Comparison of ENCODE assay signal across 1 cellular context in genomic region chr22:41106122-41106968, GRCh38.
TF ChIP-seq lines count a peak whose summit lies in the region.

No MANE protein-coding gene starts in this region.

TF ChIP-seq in HepG2, 621 proteins besides CTCF, POLR2A, EP300 and RAD21 (continued from another document and continues in another):
- TF ChIP-seq ATRX (CRISPR knock-in tag; IDR thresholded peaks at IDR 0.05; ENCODE audit: borderline replicate concordance): no peak
- no peak for TF ChIP-seq NFRKB (IDR thresholded peaks at IDR 0.05)
- no peak for TF ChIP-seq TBP (CRISPR knock-in tag; IDR thresholded peaks at IDR 0.05)
- TF ChIP-seq SALL2 (CRISPR knock-in tag; IDR thresholded peaks at IDR 0.05): no peak
- TF ChIP-seq HNF4G (IDR thresholded peaks at IDR 0.05; ENCODE audit: borderline replicate concordance, low read depth, low read length): no peak
- no peak for TF ChIP-seq HNF4G (CRISPR knock-in tag; IDR thresholded peaks at IDR 0.05; ENCODE audit: borderline replicate concordance, low read depth)
- TF ChIP-seq, protein P1, sequence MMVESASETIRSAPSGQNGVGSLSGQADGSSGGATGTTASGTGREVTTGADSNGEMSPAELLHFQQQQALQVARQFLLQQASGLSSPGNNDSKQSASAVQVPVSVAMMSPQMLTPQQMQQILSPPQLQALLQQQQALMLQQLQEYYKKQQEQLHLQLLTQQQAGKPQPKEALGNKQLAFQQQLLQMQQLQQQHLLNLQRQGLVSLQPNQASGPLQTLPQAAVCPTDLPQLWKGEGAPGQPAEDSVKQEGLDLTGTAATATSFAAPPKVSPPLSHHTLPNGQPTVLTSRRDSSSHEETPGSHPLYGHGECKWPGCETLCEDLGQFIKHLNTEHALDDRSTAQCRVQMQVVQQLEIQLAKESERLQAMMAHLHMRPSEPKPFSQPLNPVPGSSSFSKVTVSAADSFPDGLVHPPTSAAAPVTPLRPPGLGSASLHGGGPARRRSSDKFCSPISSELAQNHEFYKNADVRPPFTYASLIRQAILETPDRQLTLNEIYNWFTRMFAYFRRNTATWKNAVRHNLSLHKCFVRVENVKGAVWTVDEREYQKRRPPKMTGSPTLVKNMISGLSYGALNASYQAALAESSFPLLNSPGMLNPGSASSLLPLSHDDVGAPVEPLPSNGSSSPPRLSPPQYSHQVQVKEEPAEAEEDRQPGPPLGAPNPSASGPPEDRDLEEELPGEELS (CRISPR knock-in tag; IDR thresholded peaks at IDR 0.05): peak; percentile 57; the same call in 1 of the 2 replicates
- no peak for TF ChIP-seq ZBTB46 (CRISPR knock-in tag; IDR thresholded peaks at IDR 0.05; ENCODE audit: borderline replicate concordance)
- TF ChIP-seq ZMYM4 (CRISPR knock-in tag; IDR thresholded peaks at IDR 0.05): no peak
- no peak for TF ChIP-seq SMARCC2 (IDR thresholded peaks at IDR 0.05)
- TF ChIP-seq HCFC1 (IDR thresholded peaks at IDR 0.05; ENCODE audit: low read depth, low read length): no peak
- TF ChIP-seq ZSCAN29 (CRISPR knock-in tag; conservative IDR thresholded peaks at IDR 0.05): no peak
- TF ChIP-seq, protein P2, sequence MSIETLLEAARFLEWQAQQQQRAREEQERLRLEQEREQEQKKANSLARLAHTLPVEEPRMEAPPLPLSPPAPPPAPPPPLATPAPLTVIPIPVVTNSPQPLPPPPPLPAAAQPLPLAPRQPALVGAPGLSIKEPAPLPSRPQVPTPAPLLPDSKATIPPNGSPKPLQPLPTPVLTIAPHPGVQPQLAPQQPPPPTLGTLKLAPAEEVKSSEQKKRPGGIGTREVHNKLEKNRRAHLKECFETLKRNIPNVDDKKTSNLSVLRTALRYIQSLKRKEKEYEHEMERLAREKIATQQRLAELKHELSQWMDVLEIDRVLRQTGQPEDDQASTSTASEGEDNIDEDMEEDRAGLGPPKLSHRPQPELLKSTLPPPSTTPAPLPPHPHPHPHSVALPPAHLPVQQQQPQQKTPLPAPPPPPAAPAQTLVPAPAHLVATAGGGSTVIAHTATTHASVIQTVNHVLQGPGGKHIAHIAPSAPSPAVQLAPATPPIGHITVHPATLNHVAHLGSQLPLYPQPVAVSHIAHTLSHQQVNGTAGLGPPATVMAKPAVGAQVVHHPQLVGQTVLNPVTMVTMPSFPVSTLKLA (IDR thresholded peaks at IDR 0.05): no peak
- TF ChIP-seq MBNL3 (CRISPR knock-in tag; conservative IDR thresholded peaks at IDR 0.05): no peak
- no peak for TF ChIP-seq ZNF30 (CRISPR knock-in tag; IDR thresholded peaks at IDR 0.05)
- no peak for TF ChIP-seq ZNF737 (CRISPR knock-in tag; IDR thresholded peaks at IDR 0.05; ENCODE audit: borderline replicate concordance)
- TF ChIP-seq ZFAT (CRISPR knock-in tag; conservative IDR thresholded peaks at IDR 0.05): no peak
- no peak for TF ChIP-seq TOPORS (CRISPR knock-in tag; IDR thresholded peaks at IDR 0.05)
- no peak for TF ChIP-seq ZNF138 (CRISPR knock-in tag; IDR thresholded peaks at IDR 0.05; ENCODE audit: low read depth)
- 0 out of 2 replicates have a peak, but pooled peaks have one; percentile 37 for TF ChIP-seq KMT2A (CRISPR knock-in tag; IDR thresholded peaks at IDR 0.05)
- no peak for TF ChIP-seq ZEB1 (IDR thresholded peaks at IDR 0.05; ENCODE audit: insufficient replicate concordance, low read depth)
- TF ChIP-seq, protein P3, sequence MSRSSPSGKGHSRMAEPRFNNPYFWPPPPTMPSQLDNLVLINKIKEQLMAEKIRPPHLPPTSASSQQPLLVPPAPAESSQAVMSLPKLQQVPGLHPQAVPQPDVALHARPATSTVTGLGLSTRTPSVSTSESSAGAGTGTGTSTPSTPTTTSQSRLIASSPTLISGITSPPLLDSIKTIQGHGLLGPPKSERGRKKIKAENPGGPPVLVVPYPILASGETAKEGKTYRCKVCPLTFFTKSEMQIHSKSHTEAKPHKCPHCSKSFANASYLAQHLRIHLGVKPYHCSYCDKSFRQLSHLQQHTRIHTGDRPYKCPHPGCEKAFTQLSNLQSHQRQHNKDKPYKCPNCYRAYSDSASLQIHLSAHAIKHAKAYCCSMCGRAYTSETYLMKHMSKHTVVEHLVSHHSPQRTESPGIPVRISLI (CRISPR knock-in tag; IDR thresholded peaks at IDR 0.05; ENCODE audit: borderline replicate concordance): peak; percentile 50; the same call in 1 of the 2 replicates
- peak; percentile 35; the same call in 1 of the 2 replicates for TF ChIP-seq GFI1 (CRISPR knock-in tag; IDR thresholded peaks at IDR 0.05; ENCODE audit: borderline replicate concordance)
- TF ChIP-seq ZNF460 (CRISPR knock-in tag; IDR thresholded peaks at IDR 0.05; ENCODE audit: borderline replicate concordance): no peak; the same call in 1 of the 2 replicates
- TF ChIP-seq SNRNP70 (IDR thresholded peaks at IDR 0.05; ENCODE audit: low read depth, low read length): no peak
- no peak for TF ChIP-seq PHF20 (CRISPR knock-in tag; IDR thresholded peaks at IDR 0.05)
- TF ChIP-seq, protein P4, sequence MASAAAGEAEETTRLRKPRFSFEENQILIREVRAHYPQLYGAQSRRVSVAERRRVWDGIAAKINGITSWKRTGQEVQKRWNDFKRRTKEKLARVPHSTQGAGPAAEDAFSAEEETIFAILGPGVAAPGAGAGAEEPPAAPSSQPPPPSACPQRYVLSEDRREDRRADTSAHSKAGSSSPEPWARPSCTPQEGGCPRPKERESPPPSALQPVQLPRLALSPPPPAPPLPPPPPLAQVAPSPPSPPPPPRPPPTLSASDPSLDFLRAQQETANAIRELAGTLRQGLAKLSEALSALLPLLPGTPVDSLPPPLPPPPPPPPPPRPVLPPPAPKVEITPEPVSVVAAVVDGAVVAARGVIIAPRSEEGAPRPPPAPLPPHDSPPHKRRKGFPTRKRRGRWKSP (CRISPR knock-in tag; IDR thresholded peaks at IDR 0.05): no peak
- no peak for TF ChIP-seq STAG1 (CRISPR knock-in tag; IDR thresholded peaks at IDR 0.05)
- peak; percentile 36; the same call in 1 of the 2 replicates for TF ChIP-seq ZNF609 (CRISPR knock-in tag; IDR thresholded peaks at IDR 0.05; ENCODE audit: borderline replicate concordance)
- no peak for TF ChIP-seq TFDP2 (CRISPR knock-in tag; IDR thresholded peaks at IDR 0.05)
- TF ChIP-seq ZNF614 (CRISPR knock-in tag; IDR thresholded peaks at IDR 0.05; ENCODE audit: borderline replicate concordance): no peak
- peak; percentile 54; the same call in 1 of the 2 replicates for TF ChIP-seq ZMYM2 (CRISPR knock-in tag; IDR thresholded peaks at IDR 0.05)
- TF ChIP-seq ADNP (CRISPR knock-in tag; IDR thresholded peaks at IDR 0.05): no peak
- no peak for TF ChIP-seq ZNF788 (CRISPR knock-in tag; IDR thresholded peaks at IDR 0.05; ENCODE audit: borderline replicate concordance)
- TF ChIP-seq SALL1 (CRISPR knock-in tag; IDR thresholded peaks at IDR 0.05): peak; percentile 70
- no peak for TF ChIP-seq ZNF768 (CRISPR knock-in tag; IDR thresholded peaks at IDR 0.05)
- TF ChIP-seq DNMT3B (CRISPR knock-in tag; conservative IDR thresholded peaks at IDR 0.05): no peak
- TF ChIP-seq NRL (CRISPR knock-in tag; IDR thresholded peaks at IDR 0.05; ENCODE audit: borderline replicate concordance): no peak
- TF ChIP-seq ZNF841 (CRISPR knock-in tag; IDR thresholded peaks at IDR 0.05; ENCODE audit: borderline replicate concordance): no peak
- no peak for TF ChIP-seq SRSF4 (IDR thresholded peaks at IDR 0.05; ENCODE audit: low read depth, low read length, poor library complexity, severe bottlenecking)
- no peak for TF ChIP-seq MED1 (CRISPR knock-in tag; IDR thresholded peaks at IDR 0.05)
- TF ChIP-seq ZNF660 (CRISPR knock-in tag; IDR thresholded peaks at IDR 0.05; ENCODE audit: borderline replicate concordance, low read depth): no peak
- no peak for TF ChIP-seq CBX2 (IDR thresholded peaks at IDR 0.05; ENCODE audit: low read depth, low read length)
- no peak for TF ChIP-seq CBX2 (CRISPR knock-in tag; IDR thresholded peaks at IDR 0.05; ENCODE audit: low read depth)
- TF ChIP-seq ZNF337 (CRISPR knock-in tag; IDR thresholded peaks at IDR 0.05; ENCODE audit: borderline replicate concordance, low read depth): no peak
- TF ChIP-seq ZNF34 (CRISPR knock-in tag; IDR thresholded peaks at IDR 0.05; ENCODE audit: borderline replicate concordance): no peak
- TF ChIP-seq NR2F1 (CRISPR knock-in tag; IDR thresholded peaks at IDR 0.05): no peak
- TF ChIP-seq HOXD1 (CRISPR knock-in tag; IDR thresholded peaks at IDR 0.05): no peak
- TF ChIP-seq, protein P5, sequence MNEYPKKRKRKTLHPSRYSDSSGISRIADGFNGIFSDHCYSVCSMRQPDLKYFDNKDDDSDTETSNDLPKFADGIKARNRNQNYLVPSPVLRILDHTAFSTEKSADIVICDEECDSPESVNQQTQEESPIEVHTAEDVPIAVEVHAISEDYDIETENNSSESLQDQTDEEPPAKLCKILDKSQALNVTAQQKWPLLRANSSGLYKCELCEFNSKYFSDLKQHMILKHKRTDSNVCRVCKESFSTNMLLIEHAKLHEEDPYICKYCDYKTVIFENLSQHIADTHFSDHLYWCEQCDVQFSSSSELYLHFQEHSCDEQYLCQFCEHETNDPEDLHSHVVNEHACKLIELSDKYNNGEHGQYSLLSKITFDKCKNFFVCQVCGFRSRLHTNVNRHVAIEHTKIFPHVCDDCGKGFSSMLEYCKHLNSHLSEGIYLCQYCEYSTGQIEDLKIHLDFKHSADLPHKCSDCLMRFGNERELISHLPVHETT (CRISPR knock-in tag; conservative IDR thresholded peaks at IDR 0.05): no peak
